Comparison of ENCODE assay signal across 11 cellular contexts in the genomic region with DNA sequence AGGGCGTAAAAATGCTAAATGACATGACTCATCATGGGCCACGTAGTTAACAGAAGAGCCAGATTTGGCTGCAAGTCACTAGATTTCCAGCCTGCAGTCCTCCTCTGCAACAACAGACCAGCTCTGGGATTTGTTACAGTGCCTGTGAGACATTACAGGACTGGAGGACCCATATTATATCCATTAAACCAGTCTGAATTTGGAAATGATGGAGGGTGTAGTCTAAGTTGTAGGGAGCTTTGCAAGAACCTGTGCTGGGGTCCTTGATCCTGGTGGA. TPM values are rescaled to one million over a fixed set of nuclear protein-coding genes. Genes with fewer than 3 reads are reported as not detected.
DNase-seq lines count a peak whose midpoint lies in the region; ATAC-seq and TF ChIP-seq lines count a peak whose summit lies in the region.
"Had no signal": no experiment of that assay in that cellular context is flagged by ENCODE, and none has a peak within 500 bp of the region (broad histone marks: within the 10 kb centered on the region; RNA-seq: fewer than 3 reads in every experiment).

No MANE protein-coding gene starts in this region.

- intact Hi-C loops in activated CD4-positive, alpha-beta memory T cell treated with anti-CD3 and anti-CD28 coated beads for 36 hours (cut with micrococcal nuclease): loop anchor here (1.0 to 2.0 kb wide), 3 partner anchors 11 to 119 kb away; a partner anchor contains a TSS

- ATAC-seq in GM18505 (IDR thresholded peaks at IDR 0.05; ENCODE audit: unreplicated experiment): no peak
- no peak for ATAC-seq in GM21529 (IDR thresholded peaks at IDR 0.05; ENCODE audit: unreplicated experiment)
- no peak for ATAC-seq in HG02938 (IDR thresholded peaks at IDR 0.05; ENCODE audit: unreplicated experiment)

- TF ChIP-seq POLR2A in GM18505 (IDR thresholded peaks at IDR 0.05; ENCODE audit: borderline replicate concordance, extremely low read depth, insufficient read depth, insufficient read length): no peak

- peaks cover 24% of the 10 kb centered on the region for H3K4me1 Mint-ChIP-seq in activated CD4-positive, alpha-beta memory T cell treated with anti-CD3 and anti-CD28 coated beads for 36 hours (ENCODE audit: low read depth)

- POLR2A ChIA-PET in activated CD4-positive, alpha-beta memory T cell treated with anti-CD3 and anti-CD28 coated beads for 36 hours (lab: Charles Lee): interaction anchor here (1.2 to 1.6 kb wide), 2 partner anchors 12 to 14 kb away, joined by 4 to 5 read pairs; no protein-coding TSS in a partner anchor

- H3K36me3 Mint-ChIP-seq in activated CD4-positive, alpha-beta memory T cell treated with anti-CD3 and anti-CD28 coated beads for 36 hours: no peaks in the 10 kb centered on the region

- no peak overlapping the region for H3K4me3 Mint-ChIP-seq in activated CD4-positive, alpha-beta memory T cell treated with anti-CD3 and anti-CD28 coated beads for 36 hours
- H3K4me3 Mint-ChIP-seq: activated CD8-positive, alpha-beta T cell treated with anti-CD3 and anti-CD28 coated beads for 36 hours had no signal

- peak overlapping the region; percentile 39 for H3K27ac Mint-ChIP-seq in activated CD4-positive, alpha-beta memory T cell treated with anti-CD3 and anti-CD28 coated beads for 36 hours

- H3K9me3 Mint-ChIP-seq in activated CD4-positive, alpha-beta memory T cell treated with anti-CD3 and anti-CD28 coated beads for 36 hours: no peaks in the 10 kb centered on the region
- H3K9me3 Mint-ChIP-seq: activated CD8-positive, alpha-beta T cell treated with anti-CD3 and anti-CD28 coated beads for 36 hours had no signal

- DNase-seq in GM04503 (ENCODE audit: low read depth) (peak; percentile 64), foreskin melanocyte (peak; percentile 24), skeletal muscle cell (ENCODE audit: low read depth) (peak; percentile 74), COLO668 (lab: John Stamatoyannopoulos, UW; ENCODE audit: unreplicated experiment) (no peak)
- DNase-seq in activated CD4-positive, alpha-beta memory T cell treated with anti-CD3 and anti-CD28 coated beads for 36 hours: no peak
- DNase-seq: activated CD8-positive, alpha-beta T cell treated with anti-CD3 and anti-CD28 coated beads for 36 hours; NCI-H345 had no signal

- H3K27me3 Mint-ChIP-seq in activated CD4-positive, alpha-beta memory T cell treated with anti-CD3 and anti-CD28 coated beads for 36 hours: no peaks in the 10 kb centered on the region
- H3K27me3 Mint-ChIP-seq: activated CD8-positive, alpha-beta T cell treated with anti-CD3 and anti-CD28 coated beads for 36 hours had no signal

- no peak overlapping the region for H3K4me3 ChIP-seq in skeletal muscle cell (ENCODE audit: low read depth, low read length)
- H3K4me3 ChIP-seq: GM12878 had no signal

- CTCF ChIA-PET in activated CD4-positive, alpha-beta memory T cell treated with anti-CD3 and anti-CD28 coated beads for 36 hours (lab: Charles Lee): interaction anchor here (0.6 to 6.1 kb wide), 26 partner anchors 11 to 540 kb away, joined by 3 to 61 read pairs (median 5); a partner anchor contains a TSS

RNA-seq across cellular contexts. Expression of a gene that starts 10.8 kb away (rescaled TPM):
- 1 to 10 TPM in 1 of 2 experiments, under 1 TPM in 1; 0.68 to 1.1 TPM for total RNA-seq in activated CD4-positive, alpha-beta memory T cell treated with anti-CD3 and anti-CD28 coated beads for 36 hours

RNA-seq across cellular contexts. Expression of a gene that starts 25.2 kb away (rescaled TPM):
- total RNA-seq in activated CD4-positive, alpha-beta memory T cell treated with anti-CD3 and anti-CD28 coated beads for 36 hours: 100 to 1,000 TPM; 186 to 207 TPM

Comparison
In these comparisons a context has a peak if more than half of its experiments do, and no peak if none do; other contexts are left out.
1. DNase-seq: peak in GM04503 (single experiment), foreskin melanocyte (single experiment) and skeletal muscle cell (single experiment); none in activated CD4-positive, alpha-beta memory T cell treated with anti-CD3 and anti-CD28 coated beads for 36 hours (single experiment) and COLO668 (single experiment).